ENCODE assay signal across 9 cellular contexts in genomic region chr2:219522111-219523030, GRCh38. TPM values are rescaled to one million over a fixed set of nuclear protein-coding genes. Genes with fewer than 3 reads are reported as not detected.
A peak's percentile ranks its signal among the peaks of the same experiment; 100 is the strongest.
DNase-seq lines count a peak whose midpoint lies in the region; ATAC-seq, FAIRE-seq and TF ChIP-seq lines count a peak whose summit lies in the region.
"Had no signal": no experiment of that assay in that cellular context is flagged by ENCODE, and none has a peak within 500 bp of the region (broad histone marks: within the 10 kb centered on the region; RNA-seq: fewer than 3 reads in every experiment).

No MANE protein-coding gene starts in this region.

- H3K36me3 ChIP-seq in mammary epithelial cell (ENCODE audit: insufficient read depth, low read length) (no peaks in the 10 kb centered on the region), HepG2 (replicated peaks in 1 of 2; ENCODE audit: control insufficient read depth in 1 of 2, insufficient read depth in 2 of 2, low read length in 2 of 2) (no peaks in the 10 kb centered on the region)

- no peak for TF ChIP-seq RAD21 in HepG2 (CRISPR knock-in tag; IDR thresholded peaks at IDR 0.05)

- CTCF ChIA-PET in AG04449 (lab: Yijun Ruan, JAX): interaction anchor here (0.9 to 39.0 kb wide), 16 partner anchors 3 to 243 kb away, joined by 3 to 1084 read pairs (median 16); partner anchors contain the start of genes ASIC4, CHPF, DNAJB2 and DNPEP
- CTCF ChIA-PET in mammary epithelial cell (lab: Charles Lee; ENCODE audit: low non-redundant PET): interaction anchor here (0.6 to 0.9 kb wide), 5 partner anchors 12 to 134 kb away, joined by 3 to 18 read pairs (median 4); partner anchors contain the start of gene GMPPA
- CTCF ChIA-PET in HepG2 (lab: Yijun Ruan, JAX; ENCODE audit: low intra/inter-chr PET ratio, low total read pairs): interaction anchor here (1.1 to 2.1 kb wide), 3 partner anchors 12 to 30 kb away, joined by 3 to 5 read pairs (median 4); a partner anchor contains a TSS

- H3K27ac ChIP-seq in mammary epithelial cell (ENCODE audit: insufficient read depth, low read depth, low read length) (no peak overlapping the region), HepG2 (ENCODE audit: extremely low read length, insufficient read depth, low read length) (no peak overlapping the region)

- peak overlapping the region; percentile 36 for H2AFZ ChIP-seq in mammary epithelial cell (ENCODE audit: low read depth, low read length)
- H2AFZ ChIP-seq in HepG2 (ENCODE audit: low read length): no peak overlapping the region

- H3K9ac ChIP-seq in mammary epithelial cell (ENCODE audit: insufficient read depth, low read length) (no peak overlapping the region), HepG2 (ENCODE audit: insufficient read depth, low read depth, low read length) (no peak overlapping the region)

- H3K4me2 ChIP-seq in mammary epithelial cell (ENCODE audit: insufficient read depth, low read depth, low read length) (peak overlapping the region; percentile 59), HepG2 (ENCODE audit: low read depth, low read length) (peak overlapping the region; percentile 16; the same call in 1 of the 2 replicates)

- DNase-seq in AG04449 (ENCODE audit: low read depth, low spot score) (peak; percentile 40), HK-2 (ENCODE audit: unreplicated experiment) (peak; percentile 37), mammary epithelial cell (peak; percentile 32), HepG2 (ENCODE audit: low spot score) (no peak), superior temporal gyrus (ENCODE audit: extremely low spot score) (no peak), HT-29 (ENCODE audit: low spot score) (no peak), mucosa of gallbladder (ENCODE audit: low spot score) (no peak)
- DNase-seq in stimulated activated CD4-positive, alpha-beta T cell treated with anti-CD3 and anti-CD28 coated beads, Interleukin-15, amount 100 ng/mL, for 24 hours: no peak

- H3K4me1 ChIP-seq in mammary epithelial cell (ENCODE audit: insufficient read depth, low read length) (peaks cover 17% of the 10 kb centered on the region), HepG2 (ENCODE audit: insufficient read depth, low read length) (peaks cover 40% of the 10 kb centered on the region)

- H3K79me2 ChIP-seq in mammary epithelial cell (ENCODE audit: insufficient read depth, low read length) (no peaks in the 10 kb centered on the region), HepG2 (ENCODE audit: insufficient read depth, low read length) (no peaks in the 10 kb centered on the region)

- H3K27me3 ChIP-seq in mammary epithelial cell (ENCODE audit: insufficient read depth, low read length) (peaks cover 2% of the 10 kb centered on the region), HepG2 (ENCODE audit: control insufficient read depth in 1 of 2, insufficient read depth in 2 of 2, low read length in 2 of 2) (peaks cover 31 to 96% of the 10 kb centered on the region in 2 experiments)

- H3K4me3 ChIP-seq in AG04449 (ENCODE audit: low read depth, low read length) (peak overlapping the region; percentile 25), mammary epithelial cell (replicated peaks in 1 of 3; ENCODE audit: insufficient read depth in 1 of 3, low read depth in 2 of 3, low read length in 3 of 3) (peak overlapping the region in 1 of 3 experiments; percentile 10), HepG2 (replicated peaks in 1 of 3; ENCODE audit: insufficient read depth in 1 of 3, low read depth in 2 of 3, low read length in 3 of 3) (no peak overlapping the region; a peak in 1 of 6 replicates)

- ATAC-seq in HepG2: peak; percentile 36

- no peak for TF ChIP-seq EP300 in HepG2 (IDR thresholded peaks at IDR 0.05; ENCODE audit: low read depth in 2 of 2, low read length in 2 of 2)
- no peak for TF ChIP-seq EP300 in HepG2 (CRISPR knock-in tag; IDR thresholded peaks at IDR 0.05; ENCODE audit: borderline replicate concordance)

- FAIRE-seq in HepG2 (lab: Jason Lieb, UNC): no peak
- FAIRE-seq: GM18507 had no signal

- H3K9me3 ChIP-seq in mammary epithelial cell (replicated peaks; ENCODE audit: insufficient read depth, low read length) (no peaks in the 10 kb centered on the region), HepG2 (ENCODE audit: low read length) (no peaks in the 10 kb centered on the region)

- in situ Hi-C loops in mammary epithelial cell (cut with MboI; ENCODE audit: low sequenced_read_pairs in 2 of 2): no loop called here
- in situ Hi-C loops in HepG2 (cut with HindIII; ENCODE audit: extremely low pct_ligation_motif_present, low pct_unique_long_range_greater_than_20kb): loop anchor here (10.0 kb wide), 1 partner anchor 48 kb away; no protein-coding TSS in a partner anchor

- 19% methylated on average over 13 of the region's 70 CpGs for WGBS in mammary epithelial cell (ENCODE audit: low coverage, missing lambda C conversion rate)
- 5% methylated on average over 56 of the region's 70 CpGs for WGBS in HepG2 (ENCODE audit: low lambda C conversion rate)

- no peak for TF ChIP-seq POLR2A in HepG2 (IDR thresholded peaks at IDR 0.05; ENCODE audit: insufficient read depth in 1 of 2, low read depth in 2 of 2, low read length in 2 of 2)

- POLR2A ChIA-PET in AG04449 (lab: Yijun Ruan, JAX) (interaction anchor here (0.7 to 1.9 kb wide), 8 partner anchors 7 to 62 kb away, joined by 3 to 5 read pairs (median 4); partner anchors contain the start of gene GMPPA), HepG2 (lab: Yijun Ruan, JAX) (interaction anchor here (0.6 to 0.9 kb wide), 2 partner anchors 8 to 24 kb away, joined by 4 to 5 read pairs; partner anchors contain the start of gene GMPPA)

- BruUV-seq in mammary epithelial cell (replicated peaks; lab: Mats Ljungman, UMichigan): no TSS peak
- no TSS peak for BruUV-seq in HepG2 (replicated peaks; lab: Mats Ljungman, UMichigan)

- H4K20me1 ChIP-seq in mammary epithelial cell (ENCODE audit: insufficient read depth, low read length) (no peaks in the 10 kb centered on the region), HepG2 (ENCODE audit: insufficient read depth, low read length) (no peaks in the 10 kb centered on the region)

- TF ChIP-seq CTCF in AG04449 (IDR thresholded peaks at IDR 0.05; ENCODE audit: insufficient read depth, low read length, missing control alignments) (peak; percentile 20), mammary epithelial cell (conservative IDR thresholded peaks at IDR 0.05 in 1 of 2, IDR thresholded peaks at IDR 0.05 in 1 of 2; ENCODE audit: extremely low read depth in 1 of 2, insufficient read depth in 1 of 2, low read depth in 1 of 2, low read length in 2 of 2) (no peak), HepG2 (CRISPR knock-in tag; IDR thresholded peaks at IDR 0.05) (0 out of 2 replicates have a peak, but pooled peaks have one; percentile 31)

- intact Hi-C loops in mammary epithelial cell (cut with micrococcal nuclease): no loop called here
- intact Hi-C loops in HepG2 (cut with micrococcal nuclease; ENCODE audit: unreplicated experiment): no loop called here

- dilution Hi-C loops in mammary epithelial cell (cut with HindIII; ENCODE audit: low sequenced_read_pairs): loop anchor here (25.0 kb wide), 1 partner anchor 285 kb away; the partner anchor contains the start of genes ANKZF1, ATG9A, GLB1L and STK16

RNA-seq across cellular contexts. Expression of gene ASIC4, which starts 8.1 kb away (rescaled TPM):
- under 1 TPM; 0.16 to 0.17 TPM for total RNA-seq in mammary epithelial cell
- polyA plus RNA-seq in mammary epithelial cell: 0.05 TPM
- polyA minus RNA-seq in mammary epithelial cell: not detected
- total RNA-seq in HepG2 (2016; rRNA removed; fragmentation: Illumina TruSeq; extraction: Trizol): not detected in 2 replicates
- total RNA-seq in HepG2 (2016; cell fraction: cytosol; rRNA removed; fragmentation: Illumina TruSeq; extraction: Trizol; ENCODE audit: low read depth): not detected in 2 replicates
- total RNA-seq in HepG2 (2016; cell fraction: insoluble cytoplasmic fraction; rRNA removed; fragmentation: Illumina TruSeq; extraction: Trizol): not detected in 2 replicates
- total RNA-seq in HepG2 (2016; cell fraction: membrane; rRNA removed; fragmentation: Illumina TruSeq; extraction: Trizol): not detected in 2 replicates
- not detected in 2 replicates for total RNA-seq in HepG2 (2016; cell fraction: nucleus; rRNA removed; fragmentation: Illumina TruSeq; extraction: Trizol)
- polyA plus RNA-seq in HepG2 (2011; rRNA removed): 0.03 TPM in 2 replicates
- 0.01 TPM in 1 of 2 replicates, not detected in the other for polyA plus RNA-seq in HepG2 (2011; cell fraction: cytosol; rRNA removed)
- polyA plus RNA-seq in HepG2 (2011; cell fraction: nucleus; rRNA removed): 0.23 and 0.24 TPM in 2 replicates
- polyA plus RNA-seq in HepG2 (2012): not detected in 2 replicates
- not detected in 2 replicates for polyA plus RNA-seq in HepG2 (2016; cell fraction: cytosol; fragmentation: Illumina TruSeq; extraction: Trizol; ENCODE audit: low read depth)
- polyA plus RNA-seq in HepG2 (2016; cell fraction: insoluble cytoplasmic fraction; fragmentation: Illumina TruSeq; extraction: Trizol; ENCODE audit: low read depth): not detected in 2 replicates
- not detected in 2 replicates for polyA plus RNA-seq in HepG2 (2016; cell fraction: membrane; fragmentation: Illumina TruSeq; extraction: Trizol; ENCODE audit: low read depth)
- 0.16 TPM in 1 of 2 replicates, not detected in the other for polyA plus RNA-seq in HepG2 (2016; cell fraction: nucleus; fragmentation: Illumina TruSeq; extraction: Trizol; ENCODE audit: insufficient read depth, low read depth)
- 0.06 and 0.07 TPM in 2 replicates for polyA minus RNA-seq in HepG2 (2011; rRNA and poly(A)+ RNA removed; ENCODE audit: low replicate concordance)
- not detected in 2 replicates for polyA minus RNA-seq in HepG2 (2011; cell fraction: cytosol; rRNA and poly(A)+ RNA removed)
- polyA minus RNA-seq in HepG2 (2011; cell fraction: nucleus; rRNA and poly(A)+ RNA removed): 0.12 and 0.26 TPM in 2 replicates
- total RNA-seq in HT-29 (2014; rRNA removed; shearing (Covaris generic)): 0.08 TPM in 1 of 2 replicates, not detected in the other
- total RNA-seq in mucosa of gallbladder: not detected

RNA-seq across cellular contexts. Expression of gene CHPF, which starts 21.2 kb away (rescaled TPM):
- total RNA-seq in mammary epithelial cell (100 to 1,000 TPM; 114 to 274 TPM), HepG2 (2016; rRNA removed; fragmentation: Illumina TruSeq; extraction: Trizol) (34.7 and 79.6 TPM in 2 replicates), mucosa of gallbladder (103 TPM)
- polyA plus RNA-seq in mammary epithelial cell (101 TPM), HepG2 (2011; rRNA removed) (111 and 171 TPM in 2 replicates)
- polyA minus RNA-seq in mammary epithelial cell: 18.2 TPM
- total RNA-seq in HepG2 (2016; cell fraction: cytosol; rRNA removed; fragmentation: Illumina TruSeq; extraction: Trizol; ENCODE audit: low read depth): 21.6 and 22.1 TPM in 2 replicates
- total RNA-seq in HepG2 (2016; cell fraction: insoluble cytoplasmic fraction; rRNA removed; fragmentation: Illumina TruSeq; extraction: Trizol): 36.0 and 80.8 TPM in 2 replicates
- 42.0 and 50.0 TPM in 2 replicates for total RNA-seq in HepG2 (2016; cell fraction: membrane; rRNA removed; fragmentation: Illumina TruSeq; extraction: Trizol)
- 65.5 and 76.8 TPM in 2 replicates for total RNA-seq in HepG2 (2016; cell fraction: nucleus; rRNA removed; fragmentation: Illumina TruSeq; extraction: Trizol)
- 120 and 244 TPM in 2 replicates for polyA plus RNA-seq in HepG2 (2011; cell fraction: cytosol; rRNA removed)
- 203 and 211 TPM in 2 replicates for polyA plus RNA-seq in HepG2 (2011; cell fraction: nucleus; rRNA removed)
- polyA plus RNA-seq in HepG2 (2012): 115 and 161 TPM in 2 replicates
- polyA plus RNA-seq in HepG2 (2016; cell fraction: cytosol; fragmentation: Illumina TruSeq; extraction: Trizol; ENCODE audit: low read depth): 21.7 and 22.6 TPM in 2 replicates
- 45.9 and 55.3 TPM in 2 replicates for polyA plus RNA-seq in HepG2 (2016; cell fraction: insoluble cytoplasmic fraction; fragmentation: Illumina TruSeq; extraction: Trizol; ENCODE audit: low read depth)
- polyA plus RNA-seq in HepG2 (2016; cell fraction: membrane; fragmentation: Illumina TruSeq; extraction: Trizol; ENCODE audit: low read depth): 40.5 and 41.4 TPM in 2 replicates
- polyA plus RNA-seq in HepG2 (2016; cell fraction: nucleus; fragmentation: Illumina TruSeq; extraction: Trizol; ENCODE audit: insufficient read depth, low read depth): 139 and 143 TPM in 2 replicates
- polyA minus RNA-seq in HepG2 (2011; rRNA and poly(A)+ RNA removed; ENCODE audit: low replicate concordance): 12.1 and 292 TPM in 2 replicates
- 137 and 143 TPM in 2 replicates for polyA minus RNA-seq in HepG2 (2011; cell fraction: cytosol; rRNA and poly(A)+ RNA removed)
- polyA minus RNA-seq in HepG2 (2011; cell fraction: nucleus; rRNA and poly(A)+ RNA removed): 45.4 and 47.0 TPM in 2 replicates
- total RNA-seq in HT-29 (2014; rRNA removed; shearing (Covaris generic)): 70.1 and 75.4 TPM in 2 replicates

RNA-seq across cellular contexts. Expression of gene TMEM198, which starts 21.5 kb away (rescaled TPM):
- total RNA-seq in mammary epithelial cell (1 to 10 TPM; 1.3 to 5.2 TPM), HepG2 (2016; rRNA removed; fragmentation: Illumina TruSeq; extraction: Trizol) (11.6 and 17.3 TPM in 2 replicates), mucosa of gallbladder (4.4 TPM)
- polyA plus RNA-seq in mammary epithelial cell (2.0 TPM), HepG2 (2011; rRNA removed) (23.5 and 40.8 TPM in 2 replicates)
- 0.26 TPM for polyA minus RNA-seq in mammary epithelial cell
- 12.3 and 16.3 TPM in 2 replicates for total RNA-seq in HepG2 (2016; cell fraction: cytosol; rRNA removed; fragmentation: Illumina TruSeq; extraction: Trizol; ENCODE audit: low read depth)
- total RNA-seq in HepG2 (2016; cell fraction: insoluble cytoplasmic fraction; rRNA removed; fragmentation: Illumina TruSeq; extraction: Trizol): 10.7 and 17.8 TPM in 2 replicates
- 26.8 and 32.4 TPM in 2 replicates for total RNA-seq in HepG2 (2016; cell fraction: membrane; rRNA removed; fragmentation: Illumina TruSeq; extraction: Trizol)
- total RNA-seq in HepG2 (2016; cell fraction: nucleus; rRNA removed; fragmentation: Illumina TruSeq; extraction: Trizol): 9.3 and 11.7 TPM in 2 replicates
- polyA plus RNA-seq in HepG2 (2011; cell fraction: cytosol; rRNA removed): 43.6 and 52.1 TPM in 2 replicates
- polyA plus RNA-seq in HepG2 (2011; cell fraction: nucleus; rRNA removed): 61.3 and 68.7 TPM in 2 replicates
- 41.3 and 49.8 TPM in 2 replicates for polyA plus RNA-seq in HepG2 (2012)
- polyA plus RNA-seq in HepG2 (2016; cell fraction: cytosol; fragmentation: Illumina TruSeq; extraction: Trizol; ENCODE audit: low read depth): 16.5 and 21.1 TPM in 2 replicates
- 12.8 and 14.5 TPM in 2 replicates for polyA plus RNA-seq in HepG2 (2016; cell fraction: insoluble cytoplasmic fraction; fragmentation: Illumina TruSeq; extraction: Trizol; ENCODE audit: low read depth)
- 27.9 and 28.1 TPM in 2 replicates for polyA plus RNA-seq in HepG2 (2016; cell fraction: membrane; fragmentation: Illumina TruSeq; extraction: Trizol; ENCODE audit: low read depth)
- polyA plus RNA-seq in HepG2 (2016; cell fraction: nucleus; fragmentation: Illumina TruSeq; extraction: Trizol; ENCODE audit: insufficient read depth, low read depth): 17.1 and 19.3 TPM in 2 replicates
- polyA minus RNA-seq in HepG2 (2011; rRNA and poly(A)+ RNA removed; ENCODE audit: low replicate concordance): 2.1 and 67.2 TPM in 2 replicates
- 26.3 and 28.6 TPM in 2 replicates for polyA minus RNA-seq in HepG2 (2011; cell fraction: cytosol; rRNA and poly(A)+ RNA removed)
- polyA minus RNA-seq in HepG2 (2011; cell fraction: nucleus; rRNA and poly(A)+ RNA removed): 12.9 and 13.6 TPM in 2 replicates
- 5.2 and 5.6 TPM in 2 replicates for total RNA-seq in HT-29 (2014; rRNA removed; shearing (Covaris generic))

RNA-seq across cellular contexts. Expression of gene GMPPA, which starts 23.7 kb away (rescaled TPM):
- total RNA-seq in mammary epithelial cell (10 to 100 TPM; 37.8 to 50.1 TPM), HepG2 (2016; rRNA removed; fragmentation: Illumina TruSeq; extraction: Trizol) (81.1 and 88.7 TPM in 2 replicates), mucosa of gallbladder (49.2 TPM)
- polyA plus RNA-seq in mammary epithelial cell (69.6 TPM), HepG2 (2011; rRNA removed) (106 and 115 TPM in 2 replicates)
- 90.8 TPM for polyA minus RNA-seq in mammary epithelial cell
- 41.1 and 50.9 TPM in 2 replicates for total RNA-seq in HepG2 (2016; cell fraction: cytosol; rRNA removed; fragmentation: Illumina TruSeq; extraction: Trizol; ENCODE audit: low read depth)
- total RNA-seq in HepG2 (2016; cell fraction: insoluble cytoplasmic fraction; rRNA removed; fragmentation: Illumina TruSeq; extraction: Trizol): 81.2 and 82.9 TPM in 2 replicates
- 59.8 and 79.0 TPM in 2 replicates for total RNA-seq in HepG2 (2016; cell fraction: membrane; rRNA removed; fragmentation: Illumina TruSeq; extraction: Trizol)
- 39.6 and 46.3 TPM in 2 replicates for total RNA-seq in HepG2 (2016; cell fraction: nucleus; rRNA removed; fragmentation: Illumina TruSeq; extraction: Trizol)
- 98.1 and 128 TPM in 2 replicates for polyA plus RNA-seq in HepG2 (2011; cell fraction: cytosol; rRNA removed)
- polyA plus RNA-seq in HepG2 (2011; cell fraction: nucleus; rRNA removed): 123 and 155 TPM in 2 replicates
- polyA plus RNA-seq in HepG2 (2012): 44.8 and 45.3 TPM in 2 replicates
- 40.7 and 53.5 TPM in 2 replicates for polyA plus RNA-seq in HepG2 (2016; cell fraction: cytosol; fragmentation: Illumina TruSeq; extraction: Trizol; ENCODE audit: low read depth)
- polyA plus RNA-seq in HepG2 (2016; cell fraction: insoluble cytoplasmic fraction; fragmentation: Illumina TruSeq; extraction: Trizol; ENCODE audit: low read depth): 88.1 and 98.3 TPM in 2 replicates
- polyA plus RNA-seq in HepG2 (2016; cell fraction: membrane; fragmentation: Illumina TruSeq; extraction: Trizol; ENCODE audit: low read depth): 54.7 and 71.1 TPM in 2 replicates
- polyA plus RNA-seq in HepG2 (2016; cell fraction: nucleus; fragmentation: Illumina TruSeq; extraction: Trizol; ENCODE audit: insufficient read depth, low read depth): 87.2 and 90.5 TPM in 2 replicates
- polyA minus RNA-seq in HepG2 (2011; rRNA and poly(A)+ RNA removed; ENCODE audit: low replicate concordance): 98.5 and 174 TPM in 2 replicates
- polyA minus RNA-seq in HepG2 (2011; cell fraction: cytosol; rRNA and poly(A)+ RNA removed): 43.2 and 68.0 TPM in 2 replicates
- polyA minus RNA-seq in HepG2 (2011; cell fraction: nucleus; rRNA and poly(A)+ RNA removed): 32.6 and 38.2 TPM in 2 replicates
- 68.2 and 84.5 TPM in 2 replicates for total RNA-seq in HT-29 (2014; rRNA removed; shearing (Covaris generic))

RNA-seq across cellular contexts. Expression of gene OBSL1, which starts 49.0 kb away (rescaled TPM):
- 10 to 100 TPM; 32.6 to 52.8 TPM for total RNA-seq in mammary epithelial cell
- 30.8 TPM for polyA plus RNA-seq in mammary epithelial cell
- 39.7 TPM for polyA minus RNA-seq in mammary epithelial cell
- 65.4 and 86.7 TPM in 2 replicates for total RNA-seq in HepG2 (2016; rRNA removed; fragmentation: Illumina TruSeq; extraction: Trizol)
- total RNA-seq in HepG2 (2016; cell fraction: cytosol; rRNA removed; fragmentation: Illumina TruSeq; extraction: Trizol; ENCODE audit: low read depth): 17.5 and 19.8 TPM in 2 replicates
- total RNA-seq in HepG2 (2016; cell fraction: insoluble cytoplasmic fraction; rRNA removed; fragmentation: Illumina TruSeq; extraction: Trizol): 54.2 and 89.3 TPM in 2 replicates
- total RNA-seq in HepG2 (2016; cell fraction: membrane; rRNA removed; fragmentation: Illumina TruSeq; extraction: Trizol): 30.2 and 34.7 TPM in 2 replicates
- 65.9 and 71.3 TPM in 2 replicates for total RNA-seq in HepG2 (2016; cell fraction: nucleus; rRNA removed; fragmentation: Illumina TruSeq; extraction: Trizol)
- polyA plus RNA-seq in HepG2 (2011; rRNA removed): 218 and 229 TPM in 2 replicates
- 176 and 256 TPM in 2 replicates for polyA plus RNA-seq in HepG2 (2011; cell fraction: cytosol; rRNA removed)
- 886 and 1,174 TPM in 2 replicates for polyA plus RNA-seq in HepG2 (2011; cell fraction: nucleus; rRNA removed)
- polyA plus RNA-seq in HepG2 (2012): 161 and 176 TPM in 2 replicates
- 10.0 and 11.3 TPM in 2 replicates for polyA plus RNA-seq in HepG2 (2016; cell fraction: cytosol; fragmentation: Illumina TruSeq; extraction: Trizol; ENCODE audit: low read depth)
- polyA plus RNA-seq in HepG2 (2016; cell fraction: insoluble cytoplasmic fraction; fragmentation: Illumina TruSeq; extraction: Trizol; ENCODE audit: low read depth): 66.1 and 91.2 TPM in 2 replicates
- 22.2 and 25.7 TPM in 2 replicates for polyA plus RNA-seq in HepG2 (2016; cell fraction: membrane; fragmentation: Illumina TruSeq; extraction: Trizol; ENCODE audit: low read depth)
- polyA plus RNA-seq in HepG2 (2016; cell fraction: nucleus; fragmentation: Illumina TruSeq; extraction: Trizol; ENCODE audit: insufficient read depth, low read depth): 147 and 161 TPM in 2 replicates
- polyA minus RNA-seq in HepG2 (2011; rRNA and poly(A)+ RNA removed; ENCODE audit: low replicate concordance): 27.0 and 477 TPM in 2 replicates
- polyA minus RNA-seq in HepG2 (2011; cell fraction: cytosol; rRNA and poly(A)+ RNA removed): 210 and 260 TPM in 2 replicates
- 189 and 199 TPM in 2 replicates for polyA minus RNA-seq in HepG2 (2011; cell fraction: nucleus; rRNA and poly(A)+ RNA removed)
- 0.86 and 1.3 TPM in 2 replicates for total RNA-seq in HT-29 (2014; rRNA removed; shearing (Covaris generic))
- total RNA-seq in mucosa of gallbladder: 57.8 TPM

Comparison
In these comparisons a context has a peak if more than half of its experiments do, and no peak if none do; other contexts are left out.
1. DNase-seq: peak in AG04449 (single experiment), HK-2 (single experiment) and mammary epithelial cell (single experiment); none in HepG2 (single experiment), stimulated activated CD4-positive, alpha-beta T cell treated with anti-CD3 and anti-CD28 coated beads, Interleukin-15, amount 100 ng/mL, for 24 hours (single experiment), superior temporal gyrus (single experiment), HT-29 (single experiment) and mucosa of gallbladder (single experiment).
2. CTCF ChIP-seq: peak in AG04449 (single experiment) and HepG2 (single experiment); none in mammary epithelial cell (0 of 2).